1 cellular context compared by ENCODE assay signal in the genomic region with DNA sequence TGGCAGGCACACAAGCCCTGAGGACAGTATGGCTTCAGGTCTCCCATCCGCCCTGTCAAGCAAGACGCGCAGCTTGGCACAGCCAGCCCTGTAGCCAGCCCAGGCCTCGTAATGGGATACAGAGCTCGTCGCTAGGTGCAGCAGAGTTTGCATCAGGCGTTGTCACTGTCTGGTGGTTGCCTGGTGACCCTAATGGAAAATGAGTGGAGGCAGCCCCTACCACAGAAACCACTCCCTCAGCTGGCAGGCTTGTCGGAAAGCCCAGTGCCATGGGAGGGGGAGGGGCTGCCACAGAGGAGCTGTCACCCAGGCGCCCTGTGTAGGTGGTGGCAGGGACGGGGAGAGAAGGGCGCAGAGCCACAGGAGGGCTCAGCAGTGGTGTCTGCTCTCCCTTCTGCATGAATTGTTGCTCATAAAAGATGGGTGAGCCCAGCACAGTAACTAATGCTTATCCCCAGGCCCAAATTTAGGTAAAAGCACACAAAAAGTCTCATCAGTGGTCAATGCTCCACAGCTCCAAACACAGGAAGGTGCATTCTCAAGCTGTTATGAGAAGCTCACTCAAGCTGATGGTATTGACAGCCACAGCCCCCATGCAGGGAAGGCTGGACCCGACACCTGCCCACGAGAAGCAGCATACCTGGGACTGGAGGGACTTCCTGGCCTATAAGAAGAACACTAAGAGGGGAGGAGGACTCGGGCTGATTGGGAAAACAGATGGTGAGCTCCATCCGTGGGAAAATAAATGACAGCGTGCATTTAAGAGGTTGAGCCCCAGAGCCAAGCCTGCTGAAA.
TF ChIP-seq lines count a peak whose summit lies in the region.

No MANE protein-coding gene starts in this region.

TF ChIP-seq in GM23338, 12 proteins besides CTCF, POLR2A, EP300 and RAD21 (continued from another document):
- TF ChIP-seq, protein P1, sequence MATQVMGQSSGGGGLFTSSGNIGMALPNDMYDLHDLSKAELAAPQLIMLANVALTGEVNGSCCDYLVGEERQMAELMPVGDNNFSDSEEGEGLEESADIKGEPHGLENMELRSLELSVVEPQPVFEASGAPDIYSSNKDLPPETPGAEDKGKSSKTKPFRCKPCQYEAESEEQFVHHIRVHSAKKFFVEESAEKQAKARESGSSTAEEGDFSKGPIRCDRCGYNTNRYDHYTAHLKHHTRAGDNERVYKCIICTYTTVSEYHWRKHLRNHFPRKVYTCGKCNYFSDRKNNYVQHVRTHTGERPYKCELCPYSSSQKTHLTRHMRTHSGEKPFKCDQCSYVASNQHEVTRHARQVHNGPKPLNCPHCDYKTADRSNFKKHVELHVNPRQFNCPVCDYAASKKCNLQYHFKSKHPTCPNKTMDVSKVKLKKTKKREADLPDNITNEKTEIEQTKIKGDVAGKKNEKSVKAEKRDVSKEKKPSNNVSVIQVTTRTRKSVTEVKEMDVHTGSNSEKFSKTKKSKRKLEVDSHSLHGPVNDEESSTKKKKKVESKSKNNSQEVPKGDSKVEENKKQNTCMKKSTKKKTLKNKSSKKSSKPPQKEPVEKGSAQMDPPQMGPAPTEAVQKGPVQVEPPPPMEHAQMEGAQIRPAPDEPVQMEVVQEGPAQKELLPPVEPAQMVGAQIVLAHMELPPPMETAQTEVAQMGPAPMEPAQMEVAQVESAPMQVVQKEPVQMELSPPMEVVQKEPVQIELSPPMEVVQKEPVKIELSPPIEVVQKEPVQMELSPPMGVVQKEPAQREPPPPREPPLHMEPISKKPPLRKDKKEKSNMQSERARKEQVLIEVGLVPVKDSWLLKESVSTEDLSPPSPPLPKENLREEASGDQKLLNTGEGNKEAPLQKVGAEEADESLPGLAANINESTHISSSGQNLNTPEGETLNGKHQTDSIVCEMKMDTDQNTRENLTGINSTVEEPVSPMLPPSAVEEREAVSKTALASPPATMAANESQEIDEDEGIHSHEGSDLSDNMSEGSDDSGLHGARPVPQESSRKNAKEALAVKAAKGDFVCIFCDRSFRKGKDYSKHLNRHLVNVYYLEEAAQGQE (IDR thresholded peaks at IDR 0.05; ENCODE audit: unreplicated experiment): no peak
- TF ChIP-seq EZH2phosphoT487 (IDR thresholded peaks at IDR 0.05; ENCODE audit: unreplicated experiment) (no peak), STAT1 (IDR thresholded peaks at IDR 0.05; ENCODE audit: unreplicated experiment) (no peak), EZH2 (IDR thresholded peaks at IDR 0.05; ENCODE audit: low read depth, unreplicated experiment) (no peak), JUNB (IDR thresholded peaks at IDR 0.05; ENCODE audit: unreplicated experiment) (no peak)
